ENCODE assay signal across 8 cellular contexts in genomic region chr6:4607026-4607704, GRCh38.
DNase-seq lines count a peak whose midpoint lies in the region; ATAC-seq and TF ChIP-seq lines count a peak whose summit lies in the region.

No MANE protein-coding gene starts in this region.

- peak overlapping the region; percentile 32 for H2AFZ ChIP-seq in osteoblast (ENCODE audit: low read length)

- peak overlapping the region; percentile 57 for H3K4me3 ChIP-seq in osteoblast (ENCODE audit: insufficient read depth, low read length)

- peak overlapping the region; percentile 54 to 63 for H3K4me3 Mint-ChIP-seq in effector memory CD8-positive, alpha-beta T cell

- peaks cover 43% of the 10 kb centered on the region for H3K4me1 ChIP-seq in osteoblast (ENCODE audit: insufficient read depth, low read length)

- peak overlapping the region; percentile 15 for H3K27ac ChIP-seq in osteoblast (ENCODE audit: low read depth, low read length)

- peak overlapping the region; percentile 80 for H3K4me2 ChIP-seq in osteoblast (ENCODE audit: insufficient read depth, low read length)

- TF ChIP-seq CTCF in osteoblast (IDR thresholded peaks at IDR 0.05; ENCODE audit: extremely low read depth, low read depth, low read length), result no peak

- H3K79me2 ChIP-seq in osteoblast (ENCODE audit: insufficient read depth, low read length), result no peaks in the 10 kb centered on the region

- H3K9me3 Mint-ChIP-seq in effector memory CD8-positive, alpha-beta T cell, result no peaks in the 10 kb centered on the region

- H3K36me3 Mint-ChIP-seq in effector memory CD8-positive, alpha-beta T cell (ENCODE audit: insufficient read depth), result no peaks in the 10 kb centered on the region

- DNase-seq in EL (peak; percentile 91), NCI-H69 (lab: John Stamatoyannopoulos, UW) (peak; percentile 81), osteoblast (ENCODE audit: insufficient read length, low spot score, missing footprints) (no peak)
- no peak for DNase-seq in effector memory CD8-positive, alpha-beta T cell

- H3K27ac Mint-ChIP-seq in effector memory CD8-positive, alpha-beta T cell, result peak overlapping the region; percentile 60 to 71

- no peaks in the 10 kb centered on the region for H3K27me3 ChIP-seq in osteoblast (ENCODE audit: insufficient read depth, low read length)

- H4K20me1 ChIP-seq in osteoblast (ENCODE audit: insufficient read depth, low read length), result no peaks in the 10 kb centered on the region

- peaks cover 20 to 39% of the 10 kb centered on the region in 2 donors for H3K4me1 Mint-ChIP-seq in effector memory CD8-positive, alpha-beta T cell (ENCODE audit: low read depth in 2 of 2)

- no peaks in the 10 kb centered on the region for H3K9me3 ChIP-seq in osteoblast (ENCODE audit: low read depth, low read length)

- no peaks in the 10 kb centered on the region for H3K27me3 Mint-ChIP-seq in effector memory CD8-positive, alpha-beta T cell

- peak; percentile 31 for ATAC-seq in effector memory CD8-positive, alpha-beta T cell (replicated peaks)
- ATAC-seq in HG03442 (IDR thresholded peaks at IDR 0.05; ENCODE audit: unreplicated experiment) (no peak), HG02610 (IDR thresholded peaks at IDR 0.05; ENCODE audit: unreplicated experiment) (no peak), HG02798 (IDR thresholded peaks at IDR 0.05; ENCODE audit: poor library complexity, unreplicated experiment) (no peak), GM21619 (IDR thresholded peaks at IDR 0.05; ENCODE audit: unreplicated experiment) (no peak)

- H3K36me3 ChIP-seq in osteoblast (ENCODE audit: insufficient read depth, low read length), result no peaks in the 10 kb centered on the region

Comparison
In these comparisons a context has a peak if more than half of its experiments do, and no peak if none do; other contexts are left out.
1. DNase-seq: peak in EL (single experiment) and NCI-H69 (single experiment); none in effector memory CD8-positive, alpha-beta T cell (0 of 3) and osteoblast (single experiment).